19 cellular contexts compared by ENCODE assay signal in the genomic region with DNA sequence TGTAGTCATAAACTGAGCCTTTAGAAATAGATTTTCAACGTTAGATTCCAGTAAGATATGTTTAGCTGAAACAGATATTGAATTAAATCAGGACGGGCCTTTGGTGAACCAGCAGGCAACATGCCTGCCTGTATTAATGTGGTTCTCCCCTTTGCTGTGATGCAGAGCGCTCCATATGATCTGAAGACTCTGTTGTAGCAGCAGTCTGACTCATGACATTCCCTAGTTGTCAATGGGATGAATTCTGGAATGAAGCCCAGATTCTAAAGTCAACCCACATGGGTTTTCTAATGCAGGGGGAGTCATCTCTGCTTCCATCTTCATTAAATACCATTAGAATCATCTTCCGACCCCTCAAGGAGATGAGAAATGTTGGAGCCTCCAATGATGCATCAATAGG.
DNase-seq lines count a peak whose midpoint lies in the region; ATAC-seq, FAIRE-seq and TF ChIP-seq lines count a peak whose summit lies in the region.
"Had no signal": no experiment of that assay in that cellular context is flagged by ENCODE, and none has a peak within 500 bp of the region (broad histone marks: within the 10 kb centered on the region; RNA-seq: fewer than 3 reads in every experiment).

No MANE protein-coding gene starts in this region.

- 85% methylated on average over 4 of the region's 4 CpGs for WGBS in mesenchymal stem cell

- H2AK5ac ChIP-seq in mesenchymal stem cell (ENCODE audit: low read length, severe bottlenecking) = no peak overlapping the region

- H3K9me3 Mint-ChIP-seq in HFFc6 (no peaks in the 10 kb centered on the region), endothelial cell (ENCODE audit: unreplicated experiment) (no peaks in the 10 kb centered on the region)

- peaks cover 0 to 25% of the 10 kb centered on the region in 2 experiments for H3K36me3 ChIP-seq in mesenchymal stem cell (ENCODE audit: control insufficient read depth in 1 of 2, insufficient read depth in 2 of 2, low read depth in 1 of 2, low read length in 2 of 2)

- DNase-seq in AG09319 (ENCODE audit: extremely low read depth, low read depth) (peak; percentile 22), HFFc6 (peak; percentile 82), cardiac fibroblast (ENCODE audit: low read depth in 2 of 2) (peak; percentile 16 to 55), mesenchymal stem cell (peak; percentile 7), HTR-8/SVneo (ENCODE audit: insufficient read length, low spot score) (no peak), endothelial cell (ENCODE audit: low spot score) (no peak)
- DNase-seq: activated CD8-positive, alpha-beta T cell treated with anti-CD3 and anti-CD28 coated beads, Interleukin-2, amount 10 ng/mL, durations not matched to agents 7 days and 5 days; C1 segment of cervical spinal cord; DMS79; KBM-7; NCI-H1417; NCI-H446 treated with DMSO at 0.1 percent for 48 hours; OCI-M1; stimulated activated naive B cell treated with anti-CD40 and anti-IgM and Interleukin-4, amounts not matched to agents 10 μg/mL and 1 μg/mL and 100 μg/mL, for 72 hours had no signal

- no peak overlapping the region for H3K18ac ChIP-seq in mesenchymal stem cell (ENCODE audit: low read depth in 1 of 2, low read length in 2 of 2)

- no peaks in the 10 kb centered on the region for H3K9me3 ChIP-seq in mesenchymal stem cell (ENCODE audit: control insufficient read depth, low read length)

- no peak overlapping the region for H3K9ac ChIP-seq in mesenchymal stem cell (ENCODE audit: low read length)

- H2BK12ac ChIP-seq in mesenchymal stem cell (ENCODE audit: low read length in 2 of 2) = no peak overlapping the region

- no peak for FAIRE-seq in HTR-8/SVneo (lab: Jason Lieb, UNC)

- H3K27ac Mint-ChIP-seq in HFFc6 = no peak overlapping the region
- H3K27ac Mint-ChIP-seq in endothelial cell (ENCODE audit: unreplicated experiment) = no peak overlapping the region
- H3K27ac Mint-ChIP-seq: activated CD8-positive, alpha-beta T cell treated with anti-CD3 and anti-CD28 coated beads, Interleukin-2, amount 10 ng/mL, durations not matched to agents 7 days and 5 days; memory B cell; stimulated activated naive B cell treated with anti-CD40 and anti-IgM and Interleukin-4, amounts not matched to agents 10 μg/mL and 1 μg/mL and 100 μg/mL, for 72 hours had no signal

- H3K4me3 Mint-ChIP-seq in HFFc6 = no peak overlapping the region
- no peak overlapping the region for H3K4me3 Mint-ChIP-seq in endothelial cell (ENCODE audit: unreplicated experiment)
- H3K4me3 Mint-ChIP-seq: activated CD8-positive, alpha-beta T cell treated with anti-CD3 and anti-CD28 coated beads, Interleukin-2, amount 10 ng/mL, durations not matched to agents 7 days and 5 days; memory B cell; stimulated activated naive B cell treated with anti-CD40 and anti-IgM and Interleukin-4, amounts not matched to agents 10 μg/mL and 1 μg/mL and 100 μg/mL, for 72 hours had no signal

- H3K36me3 Mint-ChIP-seq in HFFc6 (ENCODE audit: low read depth) = no peaks in the 10 kb centered on the region; the same call in 1 of the 2 replicates
- no peaks in the 10 kb centered on the region for H3K36me3 Mint-ChIP-seq in endothelial cell (ENCODE audit: low read depth, unreplicated experiment)
- H3K36me3 Mint-ChIP-seq: memory B cell; stimulated activated naive B cell treated with anti-CD40 and anti-IgM and Interleukin-4, amounts not matched to agents 10 μg/mL and 1 μg/mL and 100 μg/mL, for 72 hours had no signal

- H3K27me3 ChIP-seq in mesenchymal stem cell (ENCODE audit: control insufficient read depth in 1 of 2, insufficient read depth in 1 of 2, low read length in 2 of 2) = no peaks in the 10 kb centered on the region

- H3K4ac ChIP-seq in mesenchymal stem cell (ENCODE audit: low read depth in 1 of 2, low read length in 2 of 2) = no peak overlapping the region

- no peak overlapping the region for H2AFZ ChIP-seq in mesenchymal stem cell (ENCODE audit: low read depth, low read length)

- H3K27ac ChIP-seq in mesenchymal stem cell (ENCODE audit: low read length, poor library complexity, severe bottlenecking) = no peak overlapping the region
- H3K27ac ChIP-seq: skin epidermis, VCaP had no signal

- no peak overlapping the region for H3K4me2 ChIP-seq in mesenchymal stem cell (ENCODE audit: low read length, poor library complexity, severe bottlenecking)

- H3K27me3 Mint-ChIP-seq in HFFc6 (ENCODE audit: insufficient read depth) = no peaks in the 10 kb centered on the region; the same call in none of the 2 replicates
- H3K27me3 Mint-ChIP-seq in endothelial cell (ENCODE audit: unreplicated experiment) = peaks cover 8% of the 10 kb centered on the region
- H3K27me3 Mint-ChIP-seq: memory B cell; stimulated activated naive B cell treated with anti-CD40 and anti-IgM and Interleukin-4, amounts not matched to agents 10 μg/mL and 1 μg/mL and 100 μg/mL, for 72 hours had no signal

- ATAC-seq in GM18868 (IDR thresholded peaks at IDR 0.05; ENCODE audit: unreplicated experiment) = no peak
- no peak for ATAC-seq in GM19035 (IDR thresholded peaks at IDR 0.05; ENCODE audit: unreplicated experiment)
- ATAC-seq: activated CD8-positive, alpha-beta T cell treated with anti-CD3 and anti-CD28 coated beads, Interleukin-2, amount 10 ng/mL, durations not matched to agents 7 days and 5 days; stimulated activated naive B cell treated with anti-CD40 and anti-IgM and Interleukin-4, amounts not matched to agents 10 μg/mL and 1 μg/mL and 100 μg/mL, for 72 hours had no signal

- TF ChIP-seq CTCF in AG09319 (IDR thresholded peaks at IDR 0.05; ENCODE audit: low read depth, low read length) = no peak
- no peak for TF ChIP-seq CTCF in HFFc6 (IDR thresholded peaks at IDR 0.05)
- no peak for TF ChIP-seq CTCF in cardiac fibroblast (IDR thresholded peaks at IDR 0.05; ENCODE audit: low read depth, low read length)
- TF ChIP-seq CTCF in endothelial cell (IDR thresholded peaks at IDR 0.05; ENCODE audit: unreplicated experiment) = no peak

- H3K4me1 Mint-ChIP-seq in HFFc6 (ENCODE audit: low read depth) (peaks cover 21% of the 10 kb centered on the region), endothelial cell (ENCODE audit: unreplicated experiment) (no peaks in the 10 kb centered on the region)
- H3K4me1 Mint-ChIP-seq: memory B cell; stimulated activated naive B cell treated with anti-CD40 and anti-IgM and Interleukin-4, amounts not matched to agents 10 μg/mL and 1 μg/mL and 100 μg/mL, for 72 hours had no signal

- H3K14ac ChIP-seq in mesenchymal stem cell (ENCODE audit: low read length in 2 of 2) = no peak overlapping the region

- H4K8ac ChIP-seq in mesenchymal stem cell (ENCODE audit: low read length) = no peak overlapping the region

- peaks cover 46% of the 10 kb centered on the region for H3K79me1 ChIP-seq in mesenchymal stem cell (replicated peaks; ENCODE audit: low read length, poor library complexity, severe bottlenecking)

- no peak overlapping the region for H3K4me3 ChIP-seq in cardiac fibroblast (replicated peaks in 1 of 2; ENCODE audit: low read depth in 2 of 2, low read length in 2 of 2)
- H3K4me3 ChIP-seq in mesenchymal stem cell (ENCODE audit: insufficient read depth in 1 of 2, low read depth in 1 of 2, low read length in 2 of 2) = no peak overlapping the region
- H3K4me3 ChIP-seq: skin epidermis had no signal

- no peak overlapping the region for H3K23ac ChIP-seq in mesenchymal stem cell (ENCODE audit: low read length in 2 of 2)

- H3K4me1 ChIP-seq in mesenchymal stem cell (ENCODE audit: control insufficient read depth, insufficient read depth, low read depth, low read length) = peaks cover 2% of the 10 kb centered on the region

- H2BK15ac ChIP-seq in mesenchymal stem cell (ENCODE audit: low read depth, poor library complexity, severe bottlenecking) = no peak overlapping the region

- H2BK5ac ChIP-seq in mesenchymal stem cell (ENCODE audit: low read depth, low read length, poor library complexity, severe bottlenecking) = no peak overlapping the region

- H4K91ac ChIP-seq in mesenchymal stem cell (ENCODE audit: low read length) = no peak overlapping the region

- H2BK120ac ChIP-seq in mesenchymal stem cell (ENCODE audit: low read depth, low read length) = no peak overlapping the region

Comparison
In these comparisons a context has a peak if more than half of its experiments do, and no peak if none do; other contexts are left out.
1. DNase-seq: peak in AG09319 (single experiment), HFFc6 (single experiment), cardiac fibroblast (2 of 2) and mesenchymal stem cell (single experiment); none in HTR-8/SVneo (single experiment) and endothelial cell (single experiment).